ENCODE assay signal across 18 cellular contexts in genomic region chr13:45244736-45245135, GRCh38. TPM values are rescaled to one million over a fixed set of nuclear protein-coding genes. Genes with fewer than 3 reads are reported as not detected.
"Had no signal": no experiment of that assay in that cellular context is flagged by ENCODE, and none has a peak within 500 bp of the region (broad histone marks: within the 10 kb centered on the region; RNA-seq: fewer than 3 reads in every experiment).

No MANE protein-coding gene starts in this region.

RNA-seq across cellular contexts. Expression of gene KCTD4, which starts 43.9 kb away (rescaled TPM):
- total RNA-seq: activated B cell treated with CpG ODN at 0.5 μM for 24 hours; activated CD4-positive, alpha-beta memory T cell treated with anti-CD3 and anti-CD28 coated beads for 36 hours; activated CD4-positive, alpha-beta T cell treated with anti-CD3 and anti-CD28 coated beads, Interleukin-2, amount 10 ng/mL, durations not matched to agents 24 days and 14 days; activated CD8-positive, alpha-beta memory T cell treated with anti-CD3 and anti-CD28 coated beads for 36 hours; activated CD8-positive, alpha-beta T cell treated with anti-CD3 and anti-CD28 coated beads for 36 hours; activated naive CD4-positive, alpha-beta T cell treated with anti-CD3 and anti-CD28 coated beads for 36 hours; activated naive CD4-positive, alpha-beta T cell treated with anti-CD3 and anti-CD28 coated beads, Interleukin-2, amount 50 U/mL, for 72 hours; activated naive CD8-positive, alpha-beta T cell treated with anti-CD3 and anti-CD28 coated beads for 36 hours; activated T-cell treated with anti-CD3 and anti-CD28 coated beads, Interleukin-2, amount 50 U/mL, for 4 hours; activated T-cell treated with anti-CD3 and anti-CD28 coated beads, Interleukin-2, amount 50 U/mL, for 72 hours; activated T-helper 1 cell treated with anti-CD3 and anti-CD28 coated beads, Interleukin-12 subunit alpha, Interleukin-12 subunit beta, Interleukin-2, Interleukin-4 antibody, amounts not matched to agents 30 ng/mL and 10 ng/mL and 1 ng/mL, durations not matched to agents 14 hours and 24 hours and 36 hours; activated T-helper 17 cell treated with anti-CD3 and anti-CD28 coated beads, Interleukin-2, amount 50 U/mL, for 72 hours; adrenal gland; body of pancreas; cardiac septum; T-helper 1 cell treated with Interleukin-12 subunit alpha and Interleukin-12 subunit beta and Interleukin-4 antibody, amounts not matched to agents 30 ng/mL and 1 ng/mL, for 36 hours; T-helper 17 cell; T-helper 2 cell treated with Interferon-gamma antibody and Interleukin-4, amounts not matched to agents 100 ng/mL and 5 ng/mL, for 36 hours had no signal
